Comparison of ENCODE assay signal across 34 cellular contexts in the genomic region with DNA sequence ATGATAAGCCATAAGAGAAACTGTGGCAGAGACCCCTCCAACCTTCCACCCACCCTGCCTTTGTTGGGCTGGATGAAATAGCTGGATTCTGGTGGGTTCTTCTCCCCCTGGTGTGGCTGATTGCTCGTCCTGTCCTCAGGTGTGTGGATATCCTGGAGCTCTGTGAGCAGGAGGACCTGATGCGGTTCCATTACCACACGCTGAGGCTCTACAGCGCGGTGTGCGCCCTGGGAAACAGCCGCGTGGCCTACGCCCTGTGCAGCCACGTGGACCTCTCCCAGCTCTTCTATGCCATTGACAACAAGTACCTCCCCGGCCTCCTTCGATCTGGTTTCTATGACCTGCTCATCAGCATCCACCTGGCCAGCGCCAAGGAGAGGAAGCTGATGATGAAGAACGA.
"Had no signal": no experiment of that assay in that cellular context is flagged by ENCODE, and none has a peak within 500 bp of the region (broad histone marks: within the 10 kb centered on the region; RNA-seq: fewer than 3 reads in every experiment).

No MANE protein-coding gene starts in this region.

- H3K27me3 ChIP-seq: adrenal gland, ascending aorta, cardiac muscle cell had no signal

- H3K27ac Mint-ChIP-seq: activated B cell treated with CpG ODN at 0.5 μM for 24 hours; activated CD4-positive, alpha-beta memory T cell treated with anti-CD3 and anti-CD28 coated beads, Interleukin-2, amount 10 ng/mL, durations not matched to agents 7 days and 5 days; activated CD4-positive, alpha-beta T cell treated with anti-CD3 and anti-CD28 coated beads for 36 hours; activated CD4-positive, alpha-beta T cell treated with anti-CD3 and anti-CD28 coated beads, Interleukin-2, amount 10 ng/mL, durations not matched to agents 7 days and 5 days; activated CD8-positive, alpha-beta memory T cell treated with anti-CD3 and anti-CD28 coated beads, Interleukin-2, amount 10 ng/mL, durations not matched to agents 7 days and 5 days; activated CD8-positive, alpha-beta T cell treated with anti-CD3 and anti-CD28 coated beads, Interleukin-2, amount 10 ng/mL, durations not matched to agents 7 days and 5 days; activated naive CD8-positive, alpha-beta T cell treated with anti-CD3 and anti-CD28 coated beads for 36 hours; activated T-cell treated with anti-CD3 and anti-CD28 coated beads, Interleukin-2, amount 50 U/mL, for 24 hours; activated T-helper 2 cell treated with anti-CD3 and anti-CD28 coated beads, Interferon-gamma antibody, Interleukin-2, Interleukin-4, amounts not matched to agents 10 μg/mL and 5 μg/mL and 100 μg/mL, durations not matched to agents 14 hours and 24 hours and 36 hours; brain; T-helper 1 cell treated with Interleukin-12 subunit alpha and Interleukin-12 subunit beta and Interleukin-4 antibody, amounts not matched to agents 30 μg/mL and 1 μg/mL, for 36 hours; T-helper 2 cell treated with Interferon-gamma antibody and Interleukin-4, amounts not matched to agents 5 μg/mL and 100 μg/mL, for 36 hours had no signal

- H3K27ac ChIP-seq: adrenal gland, ascending aorta, cardiac muscle cell, VCaP had no signal

- H3K36me3 Mint-ChIP-seq: activated CD8-positive, alpha-beta memory T cell treated with anti-CD3 and anti-CD28 coated beads, Interleukin-2, amount 10 ng/mL, durations not matched to agents 7 days and 5 days; activated naive CD4-positive, alpha-beta T cell treated with anti-CD3 and anti-CD28 coated beads, Interleukin-2, amount 50 U/mL, for 72 hours; activated naive CD8-positive, alpha-beta T cell treated with anti-CD3 and anti-CD28 coated beads for 36 hours had no signal

- H3K4me1 ChIP-seq: adrenal gland, ascending aorta had no signal

- H3K4me3 ChIP-seq: adrenal gland, ascending aorta, cardiac muscle cell had no signal

- H3K4me1 Mint-ChIP-seq: activated B cell treated with CpG ODN at 0.5 μM for 24 hours; activated CD4-positive, alpha-beta memory T cell treated with anti-CD3 and anti-CD28 coated beads, Interleukin-2, amount 10 ng/mL, durations not matched to agents 7 days and 5 days; activated CD4-positive, alpha-beta T cell treated with anti-CD3 and anti-CD28 coated beads for 36 hours; activated CD4-positive, alpha-beta T cell treated with anti-CD3 and anti-CD28 coated beads, Interleukin-2, amount 10 ng/mL, durations not matched to agents 7 days and 5 days; activated CD8-positive, alpha-beta memory T cell treated with anti-CD3 and anti-CD28 coated beads, Interleukin-2, amount 10 ng/mL, durations not matched to agents 7 days and 5 days; activated naive CD8-positive, alpha-beta T cell treated with anti-CD3 and anti-CD28 coated beads for 36 hours; brain; central memory CD8-positive, alpha-beta T cell had no signal

- H3K36me3 ChIP-seq: adrenal gland, ascending aorta, cardiac muscle cell had no signal

- H3K27me3 Mint-ChIP-seq: activated CD4-positive, alpha-beta memory T cell treated with anti-CD3 and anti-CD28 coated beads, Interleukin-2, amount 10 ng/mL, durations not matched to agents 7 days and 5 days; activated CD4-positive, alpha-beta T cell treated with anti-CD3 and anti-CD28 coated beads, Interleukin-2, amount 10 ng/mL, durations not matched to agents 7 days and 5 days; activated CD8-positive, alpha-beta memory T cell treated with anti-CD3 and anti-CD28 coated beads, Interleukin-2, amount 10 ng/mL, durations not matched to agents 7 days and 5 days had no signal

- ATAC-seq: activated CD4-positive, alpha-beta T cell treated with anti-CD3 and anti-CD28 coated beads for 36 hours; activated CD8-positive, alpha-beta memory T cell treated with anti-CD3 and anti-CD28 coated beads, Interleukin-2, amount 10 ng/mL, durations not matched to agents 7 days and 5 days; activated CD8-positive, alpha-beta T cell treated with anti-CD3 and anti-CD28 coated beads, Interleukin-2, amount 10 ng/mL, durations not matched to agents 7 days and 5 days; activated naive CD4-positive, alpha-beta T cell treated with anti-CD3 and anti-CD28 coated beads, Interleukin-2, amount 50 U/mL, for 72 hours had no signal

- DNase-seq: activated B cell treated with CpG ODN at 0.5 μM for 24 hours; activated CD4-positive, alpha-beta memory T cell treated with anti-CD3 and anti-CD28 coated beads, Interleukin-2, amount 10 ng/mL, durations not matched to agents 7 days and 5 days; activated CD4-positive, alpha-beta T cell treated with anti-CD3 and anti-CD28 coated beads for 36 hours; activated CD4-positive, alpha-beta T cell treated with anti-CD3 and anti-CD28 coated beads for 48 hours; activated CD4-positive, alpha-beta T cell treated with anti-CD3 and anti-CD28 coated beads, Interleukin-2, amount 10 ng/mL, durations not matched to agents 7 days and 5 days; activated CD4-positive, alpha-beta T cell treated with anti-CD3 and anti-CD28 coated beads, Interleukin-2, amount 50 U/mL, for 48 hours; activated CD4-positive, CD25-positive, alpha-beta regulatory T cell treated with anti-CD3 and anti-CD28 coated beads, Interleukin-2, amount 50 U/mL, for 72 hours; activated CD8-positive, alpha-beta memory T cell treated with anti-CD3 and anti-CD28 coated beads for 24 hours; activated CD8-positive, alpha-beta memory T cell treated with anti-CD3 and anti-CD28 coated beads, Interleukin-2, amount 10 ng/mL, durations not matched to agents 7 days and 5 days; activated CD8-positive, alpha-beta memory T cell treated with anti-CD3 and anti-CD28 coated beads, Interleukin-2, amount 50 U/mL, for 48 hours; activated CD8-positive, alpha-beta T cell treated with anti-CD3 and anti-CD28 coated beads, Interleukin-2, amount 10 ng/mL, durations not matched to agents 7 days and 5 days; activated effector memory CD4-positive, alpha-beta T cell treated with Interleukin-2 at 50 U/mL for 16 hours; activated gamma-delta T cell; activated naive CD4-positive, alpha-beta T cell treated with anti-CD3 and anti-CD28 coated beads, Interleukin-2, amount 50 U/mL, for 16 hours; activated naive CD4-positive, alpha-beta T cell treated with Interleukin-2 at 50 U/mL for 16 hours; activated naive CD8-positive, alpha-beta T cell treated with anti-CD3 and anti-CD28 coated beads for 36 hours; activated T-cell treated with anti-CD3 and anti-CD28 coated beads, Interleukin-2, amount 50 U/mL, for 24 hours; activated T-cell treated with anti-CD3 and anti-CD28 coated beads, Interleukin-2, amount 50 U/mL, for 48 hours; adrenal gland; amniotic stem cell; caudate nucleus; cerebellar nuclear complex; T-helper 1 cell; T-helper 2 cell; T-helper 9 cell had no signal

- H3K9me3 ChIP-seq: adrenal gland, ascending aorta had no signal

- H3K9me3 Mint-ChIP-seq: activated B cell treated with CpG ODN at 0.5 μM for 24 hours; activated CD4-positive, alpha-beta memory T cell treated with anti-CD3 and anti-CD28 coated beads, Interleukin-2, amount 10 ng/mL, durations not matched to agents 7 days and 5 days; activated CD4-positive, alpha-beta T cell treated with anti-CD3 and anti-CD28 coated beads, Interleukin-2, amount 10 ng/mL, durations not matched to agents 7 days and 5 days; activated naive CD4-positive, alpha-beta T cell treated with anti-CD3 and anti-CD28 coated beads, Interleukin-2, amount 50 U/mL, for 72 hours; activated naive CD8-positive, alpha-beta T cell treated with anti-CD3 and anti-CD28 coated beads for 36 hours; activated T-cell treated with anti-CD3 and anti-CD28 coated beads, Interleukin-2, amount 50 U/mL, for 24 hours; activated T-helper 2 cell treated with anti-CD3 and anti-CD28 coated beads, Interferon-gamma antibody, Interleukin-2, Interleukin-4, amounts not matched to agents 10 μg/mL and 5 μg/mL and 100 μg/mL, durations not matched to agents 14 hours and 24 hours and 36 hours; central memory CD8-positive, alpha-beta T cell; T-helper 1 cell treated with Interleukin-12 subunit alpha and Interleukin-12 subunit beta and Interleukin-4 antibody, amounts not matched to agents 30 μg/mL and 1 μg/mL, for 36 hours; T-helper 2 cell treated with Interferon-gamma antibody and Interleukin-4, amounts not matched to agents 5 μg/mL and 100 μg/mL, for 36 hours had no signal

- H3K4me3 Mint-ChIP-seq: activated B cell treated with CpG ODN at 0.5 μM for 24 hours; activated CD4-positive, alpha-beta memory T cell treated with anti-CD3 and anti-CD28 coated beads, Interleukin-2, amount 10 ng/mL, durations not matched to agents 7 days and 5 days; activated CD4-positive, alpha-beta T cell treated with anti-CD3 and anti-CD28 coated beads for 36 hours; activated CD4-positive, alpha-beta T cell treated with anti-CD3 and anti-CD28 coated beads, Interleukin-2, amount 10 ng/mL, durations not matched to agents 7 days and 5 days; activated CD8-positive, alpha-beta memory T cell treated with anti-CD3 and anti-CD28 coated beads, Interleukin-2, amount 10 ng/mL, durations not matched to agents 7 days and 5 days; activated CD8-positive, alpha-beta T cell treated with anti-CD3 and anti-CD28 coated beads, Interleukin-2, amount 10 ng/mL, durations not matched to agents 7 days and 5 days; activated naive CD8-positive, alpha-beta T cell treated with anti-CD3 and anti-CD28 coated beads for 36 hours; activated T-cell treated with anti-CD3 and anti-CD28 coated beads, Interleukin-2, amount 50 U/mL, for 24 hours; brain; central memory CD8-positive, alpha-beta T cell; T-helper 1 cell treated with Interleukin-12 subunit alpha and Interleukin-12 subunit beta and Interleukin-4 antibody, amounts not matched to agents 30 μg/mL and 1 μg/mL, for 36 hours; T-helper 2 cell treated with Interferon-gamma antibody and Interleukin-4, amounts not matched to agents 5 μg/mL and 100 μg/mL, for 36 hours had no signal
